Comparison of ENCODE assay signal across 8 cellular contexts in genomic region chr3:130649061-130649654, GRCh38.
"Had no signal": no experiment of that assay in that cellular context is flagged by ENCODE, and none has a peak within 500 bp of the region (broad histone marks: within the 10 kb centered on the region; RNA-seq: fewer than 3 reads in every experiment).

No MANE protein-coding gene starts in this region.

- ATAC-seq: GM23338, K562 had no signal

- FAIRE-seq: H1, H54, HTR-8/SVneo, K562 had no signal

- H3K4me3 ChIP-seq: GM23338, K562 had no signal

- DNase-seq: H9, HCEC 1CT, IMR-90 had no signal
